In the genomic region with DNA sequence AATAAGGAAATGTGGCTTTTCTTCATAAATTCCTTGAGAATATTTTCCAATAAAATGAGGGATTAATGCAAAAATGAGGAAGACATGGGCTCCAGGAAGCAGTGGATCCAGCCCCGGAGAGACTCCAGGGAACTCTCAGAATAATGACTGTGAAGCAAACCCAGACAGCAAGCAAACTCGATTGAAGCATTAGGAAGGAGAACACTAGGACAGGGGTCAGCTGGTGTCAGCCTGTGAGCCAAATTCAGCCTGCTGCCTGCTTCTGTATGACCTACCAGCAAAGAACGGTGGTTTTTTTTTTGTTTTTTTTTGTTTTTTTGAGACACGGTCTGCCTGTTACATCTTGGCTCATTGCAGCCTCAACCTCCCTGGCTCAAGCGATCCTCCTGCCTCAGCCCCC, we compare ENCODE assay signal across 26 cellular contexts.
"Had no signal": no experiment of that assay in that cellular context is flagged by ENCODE, and none has a peak within 500 bp of the region (broad histone marks: within the 10 kb centered on the region; RNA-seq: fewer than 3 reads in every experiment).

No MANE protein-coding gene starts in this region.

- H3K4me3 Mint-ChIP-seq: effector memory CD8-positive, alpha-beta T cell; mesothelial cell of epicardium; naive B cell; natural killer cell treated with Interleukin-12 subunit alpha and Interleukin-12 subunit beta and Interleukin-15 and Interleukin-18, amount 100 ng/mL, for 72 hours; neural crest cell; stimulated activated effector memory CD8-positive, alpha-beta T cell treated with anti-CD3 and anti-CD28 coated beads, Interleukin-12 subunit alpha, Interleukin-12 subunit beta, amount 100 ng/mL, for 72 hours; type B pancreatic cell had no signal

- H3K9me3 ChIP-seq: esophagus squamous epithelium, gastrocnemius medialis, mucosa of descending colon, prostate gland, right atrium auricular region, stomach, thyroid gland had no signal

- DNase-seq: dermis blood vessel endothelial cell; effector memory CD8-positive, alpha-beta T cell; erythroblast; esophagus squamous epithelium; foreskin fibroblast; gastrocnemius medialis; heart left ventricle; kidney; left lung; mesenchymal stem cell; mucosa of descending colon; naive B cell; stimulated activated CD4-positive, alpha-beta T cell treated with anti-CD3 and anti-CD28 coated beads, Interleukin-2, amount 100 ng/mL, for 24 hours; stimulated activated CD4-positive, alpha-beta T cell treated with anti-CD3 and anti-CD28 coated beads, Interleukin-4, amount 100 ng/mL, for 24 hours; stimulated activated naive CD4-positive, alpha-beta T cell treated with Interleukin-2 at 50 U/mL for 16 hours; stomach; thyroid gland had no signal

- H3K4me1 Mint-ChIP-seq: mesothelial cell of epicardium; naive B cell; stimulated activated effector memory CD8-positive, alpha-beta T cell treated with anti-CD3 and anti-CD28 coated beads, Interleukin-12 subunit alpha, Interleukin-12 subunit beta, amount 100 ng/mL, for 72 hours had no signal

- H3K27me3 Mint-ChIP-seq: natural killer cell treated with Interleukin-12 subunit alpha and Interleukin-12 subunit beta and Interleukin-15 and Interleukin-18, amount 100 ng/mL, for 72 hours; type B pancreatic cell had no signal

- H3K79me2 ChIP-seq: hepatocyte had no signal

- H3K36me3 ChIP-seq: esophagus squamous epithelium, gastrocnemius medialis, heart left ventricle, left lung, prostate gland, right atrium auricular region, stomach, thyroid gland had no signal

- H3K4me1 ChIP-seq: esophagus squamous epithelium, gastrocnemius medialis, prostate gland, right atrium auricular region, stomach, thyroid gland had no signal

- H3K27me3 ChIP-seq: esophagus squamous epithelium, gastrocnemius medialis, heart left ventricle, hepatocyte, left lung, right atrium auricular region, stomach, thyroid gland had no signal

- H3K9me3 Mint-ChIP-seq: effector memory CD8-positive, alpha-beta T cell; natural killer cell treated with Interleukin-12 subunit alpha and Interleukin-12 subunit beta and Interleukin-15 and Interleukin-18, amount 100 ng/mL, for 72 hours; neural crest cell; stimulated activated effector memory CD8-positive, alpha-beta T cell treated with anti-CD3 and anti-CD28 coated beads, Interleukin-12 subunit alpha, Interleukin-12 subunit beta, amount 100 ng/mL, for 72 hours; type B pancreatic cell had no signal

- H3K27ac ChIP-seq: coronary artery, esophagus squamous epithelium, gastrocnemius medialis, heart left ventricle, hepatocyte, left lung, prostate gland, right atrium auricular region, stomach, thyroid gland had no signal

- H3K4me3 ChIP-seq: coronary artery, esophagus squamous epithelium, gastrocnemius medialis, heart left ventricle, hepatocyte, left lung, mucosa of descending colon, prostate gland, right atrium auricular region, stomach, thyroid gland had no signal

- H3K27ac Mint-ChIP-seq: effector memory CD8-positive, alpha-beta T cell; mesothelial cell of epicardium; naive B cell; natural killer cell treated with Interleukin-12 subunit alpha and Interleukin-12 subunit beta and Interleukin-15 and Interleukin-18, amount 100 ng/mL, for 72 hours; stimulated activated effector memory CD8-positive, alpha-beta T cell treated with anti-CD3 and anti-CD28 coated beads, Interleukin-12 subunit alpha, Interleukin-12 subunit beta, amount 100 ng/mL, for 72 hours; type B pancreatic cell had no signal

- H3K36me3 Mint-ChIP-seq: mesothelial cell of epicardium; natural killer cell treated with Interleukin-12 subunit alpha and Interleukin-12 subunit beta and Interleukin-15 and Interleukin-18, amount 100 ng/mL, for 72 hours; stimulated activated effector memory CD8-positive, alpha-beta T cell treated with anti-CD3 and anti-CD28 coated beads, Interleukin-12 subunit alpha, Interleukin-12 subunit beta, amount 100 ng/mL, for 72 hours; type B pancreatic cell had no signal

- H2AFZ ChIP-seq: hepatocyte had no signal

- H3K4me2 ChIP-seq: hepatocyte had no signal
